In genomic region chr2:84946204-84947009, GRCh38 we compare ENCODE assay signal across 8 cellular contexts. TPM values are rescaled to one million over a fixed set of nuclear protein-coding genes. Genes with fewer than 3 reads are reported as not detected.
A peak's percentile ranks its signal among the peaks of the same experiment; 100 is the strongest.
DNase-seq lines count a peak whose midpoint lies in the region; ATAC-seq, FAIRE-seq and TF ChIP-seq lines count a peak whose summit lies in the region.

No MANE protein-coding gene starts in this region.

- CTCF ChIA-PET in A549 (lab: Yijun Ruan, JAX): interaction anchor here (0.9 to 16.4 kb wide), 12 partner anchors 9 to 462 kb away, joined by 3 to 260 read pairs (median 4); partner anchors contain the start of gene KCMF1
- CTCF ChIA-PET in SK-N-SH (lab: Yijun Ruan, JAX): interaction anchor here (1.2 to 9.0 kb wide), 2 partner anchors 10 to 21 kb away, joined by 3 to 78 read pairs; no protein-coding TSS in a partner anchor
- CTCF ChIA-PET in activated naive CD4-positive, alpha-beta T cell treated with anti-CD3 and anti-CD28 coated beads, Interleukin-2, amount 10 ng/mL, durations not matched to agents 7 days and 5 days (lab: Charles Lee): interaction anchor here (0.7 to 9.6 kb wide), 10 partner anchors 11 to 71 kb away, joined by 3 to 105 read pairs (median 5); partner anchors contain the start of genes KCMF1 and TRABD2A

- H3K9me3 Mint-ChIP-seq in activated naive CD4-positive, alpha-beta T cell treated with anti-CD3 and anti-CD28 coated beads, Interleukin-2, amount 10 ng/mL, durations not matched to agents 7 days and 5 days: no peaks in the 10 kb centered on the region

- no peak for TF ChIP-seq EP300 in A549 (IDR thresholded peaks at IDR 0.05)
- TF ChIP-seq EP300 in SK-N-SH (IDR thresholded peaks at IDR 0.05; ENCODE audit: borderline replicate concordance in 1 of 2, low read depth in 1 of 2, low read length in 1 of 2): peak in 1 of 2 experiments; percentile 57; a peak in 1 of 4 replicates

- H3K27ac Mint-ChIP-seq in activated naive CD4-positive, alpha-beta T cell treated with anti-CD3 and anti-CD28 coated beads, Interleukin-2, amount 10 ng/mL, durations not matched to agents 7 days and 5 days: peak overlapping the region; percentile 89

- 15% methylated on average over 12 of the region's 12 CpGs for WGBS in A549 (ENCODE audit: missing lambda C conversion rate)
- 32% methylated on average over 11 of the region's 12 CpGs for WGBS in SK-N-SH (ENCODE audit: low lambda C conversion rate)
- WGBS in mesodermal cell (ENCODE audit: insufficient coverage in 2 of 2), 2 experiments: 67 to 89% methylated on average over 9 of the region's 12 CpGs

- peaks cover 7% of the 10 kb centered on the region for H3F3A ChIP-seq in SK-N-SH (replicated peaks; ENCODE audit: insufficient read depth)

- H3K27me3 ChIP-seq in SK-N-SH (ENCODE audit: insufficient read depth): no peaks in the 10 kb centered on the region

- no peaks in the 10 kb centered on the region for H3K27me3 Mint-ChIP-seq in activated naive CD4-positive, alpha-beta T cell treated with anti-CD3 and anti-CD28 coated beads, Interleukin-2, amount 10 ng/mL, durations not matched to agents 7 days and 5 days

- no peak overlapping the region for H3K4me3 ChIP-seq in A549
- no peak overlapping the region for H3K4me3 ChIP-seq in SK-N-SH (ENCODE audit: low read depth in 2 of 2, low read length in 1 of 2)
- H3K4me3 ChIP-seq in mesodermal cell (ENCODE audit: extremely low read depth, insufficient read depth, low read length, poor library complexity, severe bottlenecking): no peak overlapping the region

- peak overlapping the region; percentile 31 for H3K4me3 Mint-ChIP-seq in activated naive CD4-positive, alpha-beta T cell treated with anti-CD3 and anti-CD28 coated beads, Interleukin-2, amount 10 ng/mL, durations not matched to agents 7 days and 5 days

- peak; percentile 27 for TF ChIP-seq POLR2A in A549 (IDR thresholded peaks at IDR 0.05; ENCODE audit: low read length)

- peak in 1 of 2 experiments; percentile 1; a peak in 1 of 5 replicates for TF ChIP-seq RAD21 in A549 (conservative IDR thresholded peaks at IDR 0.05 in 1 of 2, IDR thresholded peaks at IDR 0.05 in 1 of 2)
- no peak for TF ChIP-seq RAD21 in SK-N-SH (IDR thresholded peaks at IDR 0.05; ENCODE audit: low read length)

- peak; percentile 73 for FAIRE-seq in A549 (lab: Jason Lieb, UNC)

- H3K79me2 ChIP-seq in SK-N-SH (ENCODE audit: insufficient read depth): no peaks in the 10 kb centered on the region; the same call in 1 of the 2 replicates

- peaks cover 28% of the 10 kb centered on the region for H3K36me3 Mint-ChIP-seq in activated naive CD4-positive, alpha-beta T cell treated with anti-CD3 and anti-CD28 coated beads, Interleukin-2, amount 10 ng/mL, durations not matched to agents 7 days and 5 days

- H3K4me2 ChIP-seq in A549 (peak overlapping the region; percentile 81), SK-N-SH (no peak overlapping the region)

- DNase-seq in A549 (ENCODE audit: low read depth in 1 of 2, low spot score in 1 of 2) (peak; percentile 94 to 95), SK-N-SH (no peak), ureter (ENCODE audit: low spot score) (peak; percentile 61), HuH-7 (ENCODE audit: low spot score) (no peak)
- peak; percentile 75 for DNase-seq in activated naive CD4-positive, alpha-beta T cell treated with anti-CD3 and anti-CD28 coated beads, Interleukin-2, amount 10 ng/mL, durations not matched to agents 7 days and 5 days

- H2AFZ ChIP-seq in SK-N-SH (ENCODE audit: low read depth): peak overlapping the region; percentile 76; the same call in 1 of the 2 replicates

- H3K9me2 ChIP-seq in SK-N-SH: no peaks in the 10 kb centered on the region

- H3K9me3 ChIP-seq in A549 (no peaks in the 10 kb centered on the region), SK-N-SH (no peaks in the 10 kb centered on the region), mesodermal cell (ENCODE audit: control insufficient read depth, low read length) (no peaks in the 10 kb centered on the region)

- no peaks in the 10 kb centered on the region for H4K20me1 ChIP-seq in SK-N-SH (ENCODE audit: insufficient read depth)

- TF ChIP-seq CTCF in A549 (IDR thresholded peaks at IDR 0.05): no peak
- TF ChIP-seq CTCF in SK-N-SH (IDR thresholded peaks at IDR 0.05): no peak

- POLR2A ChIA-PET in A549 (lab: Yijun Ruan, JAX): interaction anchor here (0.8 to 2.6 kb wide), 6 partner anchors 9 to 26 kb away, joined by 3 to 30 read pairs (median 8); partner anchors contain the start of gene KCMF1
- POLR2A ChIA-PET in SK-N-SH (lab: Yijun Ruan, JAX): no interaction called here

- ATAC-seq in A549 (peak; percentile 93 to 94), GM19035 (IDR thresholded peaks at IDR 0.05; ENCODE audit: unreplicated experiment) (peak; percentile 67), HG03139 (IDR thresholded peaks at IDR 0.05; ENCODE audit: unreplicated experiment) (peak; percentile 56)

- H3K27ac ChIP-seq in A549: peak overlapping the region; percentile 84 to 88
- H3K27ac ChIP-seq in SK-N-SH (ENCODE audit: low read depth in 2 of 2, low read length in 1 of 2): peak overlapping the region; percentile 36 to 75; a peak in 3 of 4 replicates
- peak overlapping the region; percentile 5 for H3K27ac ChIP-seq in mesodermal cell (ENCODE audit: low read depth, low read length, severe bottlenecking)

- H3K9ac ChIP-seq in SK-N-SH: peak overlapping the region; percentile 46

- peaks cover 52% of the 10 kb centered on the region for H3K4me1 Mint-ChIP-seq in activated naive CD4-positive, alpha-beta T cell treated with anti-CD3 and anti-CD28 coated beads, Interleukin-2, amount 10 ng/mL, durations not matched to agents 7 days and 5 days

- H3K4me1 ChIP-seq in A549 (peaks cover 26% of the 10 kb centered on the region), SK-N-SH (ENCODE audit: control insufficient read depth in 1 of 2, insufficient read depth in 2 of 2, low read depth in 1 of 2, low read length in 1 of 2) (peaks cover 0 to 9% of the 10 kb centered on the region in 2 experiments; a peak in 1 of 4 replicates), mesodermal cell (ENCODE audit: control insufficient read depth, insufficient read depth, low read length, poor library complexity, severe bottlenecking) (no peaks in the 10 kb centered on the region)

- H3K36me3 ChIP-seq in SK-N-SH (replicated peaks in 1 of 2; ENCODE audit: control insufficient read depth in 1 of 2, insufficient read depth in 2 of 2, low read length in 1 of 2) (no peaks in the 10 kb centered on the region), mesodermal cell (ENCODE audit: control insufficient read depth, insufficient read depth, low read length) (no peaks in the 10 kb centered on the region)

TF ChIP-seq in A549, 52 proteins besides CTCF, POLR2A, EP300 and RAD21 (continues in another document):
- no peak for TF ChIP-seq ZC3H11A (IDR thresholded peaks at IDR 0.05)
- no peak for TF ChIP-seq NFE2L2 (conservative IDR thresholded peaks at IDR 0.05; ENCODE audit: low read length)
- TF ChIP-seq ZSCAN20 (CRISPR knock-in tag; IDR thresholded peaks at IDR 0.05): no peak
- no peak for TF ChIP-seq CEBPB (IDR thresholded peaks at IDR 0.05)
- TF ChIP-seq TP53 (CRISPR knock-in tag; IDR thresholded peaks at IDR 0.05): no peak
- no peak for TF ChIP-seq RNF2 (IDR thresholded peaks at IDR 0.05; ENCODE audit: borderline replicate concordance, low read depth)
- no peak for TF ChIP-seq FOXS1 (CRISPR knock-in tag; IDR thresholded peaks at IDR 0.05)
- no peak for TF ChIP-seq SMC3 (IDR thresholded peaks at IDR 0.05)
- TF ChIP-seq, protein P1, sequence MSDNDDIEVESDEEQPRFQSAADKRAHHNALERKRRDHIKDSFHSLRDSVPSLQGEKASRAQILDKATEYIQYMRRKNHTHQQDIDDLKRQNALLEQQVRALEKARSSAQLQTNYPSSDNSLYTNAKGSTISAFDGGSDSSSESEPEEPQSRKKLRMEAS (IDR thresholded peaks at IDR 0.05): peak; percentile 72

TF ChIP-seq in SK-N-SH, 30 proteins besides CTCF, POLR2A, EP300 and RAD21 (continues in another document):
- no peak for TF ChIP-seq MXI1 (IDR thresholded peaks at IDR 0.05; ENCODE audit: low read depth, low read length)
- no peak for TF ChIP-seq ZBTB33 (IDR thresholded peaks at IDR 0.05; ENCODE audit: borderline replicate concordance, low read depth)

RNA-seq across cellular contexts. Expression of gene KCMF1, which starts 24.6 kb away (rescaled TPM):
- polyA plus RNA-seq in A549 (2011; rRNA removed) (194 and 221 TPM in 2 replicates), A549 (2017; fragmentation: RNase III; extraction: RNeasy Plus Mini Kit Qiagen cat#74134 plus additional on column Dnase treatment) (76.5 to 83.9 TPM (median 77.8 TPM) in 3 replicates), SK-N-SH (2012; rRNA removed) (37.0 and 51.2 TPM in 2 replicates)
- 52.1 and 59.5 TPM in 2 replicates for polyA plus RNA-seq in A549 (2012; cell fraction: cytosol; rRNA removed)
- 15.5 and 20.4 TPM in 2 replicates for polyA plus RNA-seq in A549 (2012; cell fraction: nucleus; rRNA removed)
- 103 and 125 TPM in 2 replicates for polyA minus RNA-seq in A549 (2011; rRNA and poly(A)+ RNA removed)
- 51.9 and 60.8 TPM in 2 replicates for polyA plus RNA-seq in SK-N-SH (2012; cell fraction: cytosol; rRNA removed)
- polyA plus RNA-seq in SK-N-SH (2012; cell fraction: nucleus; rRNA removed): 13.7 and 27.2 TPM in 2 replicates
- 81.2 TPM for polyA plus RNA-seq in mesodermal cell (2013, experiment 1 of 2)
- 82.8 TPM for polyA plus RNA-seq in mesodermal cell (2013, experiment 2 of 2)
- total RNA-seq in ureter: 55.2 TPM

RNA-seq across cellular contexts. Expression of gene TMSB10, which starts 41.0 kb away (rescaled TPM):
- 2,292 and 3,109 TPM in 2 replicates for polyA plus RNA-seq in A549 (2011; rRNA removed)
- 4,680 and 6,577 TPM in 2 replicates for polyA plus RNA-seq in A549 (2012; cell fraction: cytosol; rRNA removed)
- polyA plus RNA-seq in A549 (2012; cell fraction: nucleus; rRNA removed): 1,922 and 4,092 TPM in 2 replicates
- 6,648 to 7,189 TPM (median 7,015 TPM) in 3 replicates for polyA plus RNA-seq in A549 (2017; fragmentation: RNase III; extraction: RNeasy Plus Mini Kit Qiagen cat#74134 plus additional on column Dnase treatment)
- 369 and 387 TPM in 2 replicates for polyA minus RNA-seq in A549 (2011; rRNA and poly(A)+ RNA removed)
- polyA plus RNA-seq in SK-N-SH (2012; rRNA removed): 3,924 and 7,920 TPM in 2 replicates
- 5,618 and 8,173 TPM in 2 replicates for polyA plus RNA-seq in SK-N-SH (2012; cell fraction: cytosol; rRNA removed)
- polyA plus RNA-seq in SK-N-SH (2012; cell fraction: nucleus; rRNA removed): 1,784 and 3,464 TPM in 2 replicates
- polyA plus RNA-seq in mesodermal cell (2013, experiment 1 of 2): 5,056 TPM
- polyA plus RNA-seq in mesodermal cell (2013, experiment 2 of 2): 4,856 TPM
- total RNA-seq in ureter: 1,066 TPM

Comparison
In these comparisons a context has a peak if more than half of its experiments do, and no peak if none do; other contexts are left out.
1. DNase-seq: peak in A549 (2 of 2), activated naive CD4-positive, alpha-beta T cell treated with anti-CD3 and anti-CD28 coated beads, Interleukin-2, amount 10 ng/mL, durations not matched to agents 7 days and 5 days (single experiment) and ureter (single experiment); none in SK-N-SH (single experiment) and HuH-7 (single experiment).
2. H3K27ac ChIP-seq: peak in every context shown above with its lines; median percentile 86 in A549; 56 in SK-N-SH; 5 in mesodermal cell.
3. Peak in every context shown above with its lines, with median percentiles within 50 percentile points of each other: ATAC-seq.